In the genomic region with DNA sequence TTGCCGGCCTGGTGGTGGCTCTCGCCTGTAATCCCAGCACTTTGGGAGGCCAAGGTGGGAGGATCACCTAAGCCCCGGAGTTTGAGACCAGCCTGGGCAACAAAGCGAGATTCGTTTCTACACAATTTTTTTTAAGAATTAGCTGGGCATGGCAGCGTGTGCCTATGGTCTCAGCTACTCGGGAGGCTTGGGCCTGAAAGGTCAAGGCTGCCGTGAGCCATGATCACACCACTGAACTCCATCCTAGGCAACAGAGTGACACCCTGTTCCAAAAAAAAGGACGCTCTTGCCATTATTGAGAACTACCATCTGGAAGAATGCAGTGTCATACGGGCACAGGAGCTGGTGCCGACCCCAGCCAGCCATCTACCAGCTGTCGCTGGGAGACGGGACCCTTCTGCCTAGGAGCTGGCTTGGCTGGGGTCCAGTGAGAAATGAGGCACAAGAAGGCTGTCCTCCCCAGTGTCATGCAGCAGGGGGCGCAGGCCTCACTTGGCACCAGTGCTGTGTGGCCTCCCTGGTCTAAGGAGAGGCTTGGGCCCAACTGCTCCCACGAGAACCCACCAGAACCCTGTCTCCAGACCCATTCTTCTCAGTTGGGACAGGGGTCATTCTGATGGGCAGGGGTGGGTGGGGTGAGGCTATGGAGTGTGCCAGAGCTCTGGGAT, we compare ENCODE assay signal across 8 cellular contexts. TPM values are rescaled to one million over a fixed set of nuclear protein-coding genes. Genes with fewer than 3 reads are reported as not detected.
DNase-seq lines count a peak whose midpoint lies in the region; ATAC-seq and TF ChIP-seq lines count a peak whose summit lies in the region.

No MANE protein-coding gene starts in this region.

- no peaks in the 10 kb centered on the region for H3K27me3 ChIP-seq in ascending aorta

- no peak overlapping the region for H3K4me3 ChIP-seq in ascending aorta

- peak; percentile 87 for DNase-seq in D341Med (ENCODE audit: low spot score)
- DNase-seq in HUDEP-2 (lab: John Stamatoyannopoulos, UW; ENCODE audit: unreplicated experiment in 76 of 76), result peak in 71 of 76 experiments; percentile 15 to 86 (median 67)
- peak; percentile 29 for DNase-seq in T-helper 22 cell (ENCODE audit: low read depth)
- DNase-seq in ascending aorta (ENCODE audit: low spot score in 2 of 2), result peak in 1 of 2 donors; percentile 74
- DNase-seq in iPS-NIHi7 (ENCODE audit: extremely low spot score), result peak; percentile 87
- DNase-seq in stimulated activated CD4-positive, alpha-beta T cell treated with anti-CD3 and anti-CD28 coated beads, Interleukin-1b, Interleukin-23, amount 100 ng/mL, for 1 hour (ENCODE audit: low read depth in 2 of 2), result peak; percentile 3 to 39
- DNase-seq in middle frontal gyrus (ENCODE audit: extremely low spot score, low spot score), result no peak

- no peaks in the 10 kb centered on the region for H3K4me1 ChIP-seq in ascending aorta

- ATAC-seq in GM18858 (IDR thresholded peaks at IDR 0.05; ENCODE audit: unreplicated experiment), result no peak

- H3K27ac ChIP-seq in ascending aorta, result no peak overlapping the region

- peaks cover 70 to 90% of the 10 kb centered on the region in 2 donors for H3K36me3 ChIP-seq in ascending aorta

- intact Hi-C loops in ascending aorta (cut with DNase I), result no loop called here

- TF ChIP-seq CTCF in ascending aorta (IDR thresholded peaks at IDR 0.05), result peak; percentile 23 to 46 (median 31)

- no peaks in the 10 kb centered on the region for H3K9me3 ChIP-seq in ascending aorta

RNA-seq across cellular contexts. Expression of a gene that starts 12.2 kb away (rescaled TPM):
- total RNA-seq in ascending aorta, result 8.7 TPM

RNA-seq across cellular contexts. Expression of a gene that starts 33.9 kb away (rescaled TPM):
- 65.2 TPM for total RNA-seq in ascending aorta

RNA-seq across cellular contexts. Expression of a gene that starts 43.2 kb away (rescaled TPM):
- not detected for total RNA-seq in ascending aorta

RNA-seq across cellular contexts. Expression of a gene that starts 47.0 kb away (rescaled TPM):
- not detected for total RNA-seq in ascending aorta

RNA-seq across cellular contexts. Expression of a gene that starts 49.8 kb away (rescaled TPM):
- 103 TPM for total RNA-seq in ascending aorta
